In the genomic region with DNA sequence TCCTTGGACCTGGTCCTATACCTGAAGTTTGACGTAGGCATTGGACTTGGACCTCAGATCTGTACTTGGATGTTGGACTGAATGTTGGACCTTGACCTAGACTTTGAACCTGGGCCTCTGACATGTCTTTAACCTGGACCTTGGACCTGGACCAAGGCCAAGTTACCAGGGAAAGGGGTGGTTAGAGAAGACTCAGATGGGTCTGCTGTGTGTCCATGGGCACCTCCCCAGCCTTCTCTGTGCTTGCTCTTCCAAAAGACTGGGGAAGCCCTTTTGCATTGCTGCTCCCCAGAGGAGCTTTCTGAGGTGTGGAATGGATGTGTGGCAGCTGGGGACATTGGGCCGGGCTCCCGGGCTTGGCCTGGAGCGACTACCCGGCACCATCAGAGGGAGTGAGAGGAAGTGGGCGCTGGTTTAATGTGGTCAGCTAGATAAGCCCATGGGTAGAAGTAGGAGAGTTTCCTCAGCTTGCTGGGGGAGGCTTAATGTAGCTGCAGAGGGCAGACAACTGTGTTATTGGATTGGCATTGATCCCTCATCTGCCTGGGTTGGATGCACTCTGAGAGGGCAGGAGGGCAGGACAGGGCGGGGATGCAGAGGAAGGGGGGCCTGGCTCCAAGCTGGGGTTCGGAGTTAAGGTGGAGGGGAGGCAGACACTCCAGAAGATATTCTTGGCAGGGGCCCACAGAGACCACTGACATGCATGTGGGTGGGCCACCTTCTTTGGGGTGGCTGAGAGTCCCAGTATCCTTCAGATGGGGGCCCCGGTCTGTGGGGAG, we compare ENCODE assay signal across 1 cellular context.
TF ChIP-seq lines count a peak whose summit lies in the region.

No MANE protein-coding gene starts in this region.

TF ChIP-seq in HCT116, 20 proteins besides CTCF, POLR2A, EP300 and RAD21:
- TF ChIP-seq, protein P1, sequence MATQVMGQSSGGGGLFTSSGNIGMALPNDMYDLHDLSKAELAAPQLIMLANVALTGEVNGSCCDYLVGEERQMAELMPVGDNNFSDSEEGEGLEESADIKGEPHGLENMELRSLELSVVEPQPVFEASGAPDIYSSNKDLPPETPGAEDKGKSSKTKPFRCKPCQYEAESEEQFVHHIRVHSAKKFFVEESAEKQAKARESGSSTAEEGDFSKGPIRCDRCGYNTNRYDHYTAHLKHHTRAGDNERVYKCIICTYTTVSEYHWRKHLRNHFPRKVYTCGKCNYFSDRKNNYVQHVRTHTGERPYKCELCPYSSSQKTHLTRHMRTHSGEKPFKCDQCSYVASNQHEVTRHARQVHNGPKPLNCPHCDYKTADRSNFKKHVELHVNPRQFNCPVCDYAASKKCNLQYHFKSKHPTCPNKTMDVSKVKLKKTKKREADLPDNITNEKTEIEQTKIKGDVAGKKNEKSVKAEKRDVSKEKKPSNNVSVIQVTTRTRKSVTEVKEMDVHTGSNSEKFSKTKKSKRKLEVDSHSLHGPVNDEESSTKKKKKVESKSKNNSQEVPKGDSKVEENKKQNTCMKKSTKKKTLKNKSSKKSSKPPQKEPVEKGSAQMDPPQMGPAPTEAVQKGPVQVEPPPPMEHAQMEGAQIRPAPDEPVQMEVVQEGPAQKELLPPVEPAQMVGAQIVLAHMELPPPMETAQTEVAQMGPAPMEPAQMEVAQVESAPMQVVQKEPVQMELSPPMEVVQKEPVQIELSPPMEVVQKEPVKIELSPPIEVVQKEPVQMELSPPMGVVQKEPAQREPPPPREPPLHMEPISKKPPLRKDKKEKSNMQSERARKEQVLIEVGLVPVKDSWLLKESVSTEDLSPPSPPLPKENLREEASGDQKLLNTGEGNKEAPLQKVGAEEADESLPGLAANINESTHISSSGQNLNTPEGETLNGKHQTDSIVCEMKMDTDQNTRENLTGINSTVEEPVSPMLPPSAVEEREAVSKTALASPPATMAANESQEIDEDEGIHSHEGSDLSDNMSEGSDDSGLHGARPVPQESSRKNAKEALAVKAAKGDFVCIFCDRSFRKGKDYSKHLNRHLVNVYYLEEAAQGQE (IDR thresholded peaks at IDR 0.05; ENCODE audit: low read depth), result no peak
- TF ChIP-seq FOSL1 (IDR thresholded peaks at IDR 0.05; ENCODE audit: low read depth), result no peak
- no peak for TF ChIP-seq YY1 (IDR thresholded peaks at IDR 0.05; ENCODE audit: extremely low read depth, insufficient replicate concordance, low read depth, low read length)
- no peak for TF ChIP-seq EZH2phosphoT487 (IDR thresholded peaks at IDR 0.05; ENCODE audit: borderline replicate concordance)
- no peak for TF ChIP-seq SP1 (IDR thresholded peaks at IDR 0.05; ENCODE audit: low read depth)
- no peak for TF ChIP-seq EGR1 (IDR thresholded peaks at IDR 0.05; ENCODE audit: low read depth)
- no peak for TF ChIP-seq SIN3A (IDR thresholded peaks at IDR 0.05; ENCODE audit: low read depth)
- TF ChIP-seq, protein P2, sequence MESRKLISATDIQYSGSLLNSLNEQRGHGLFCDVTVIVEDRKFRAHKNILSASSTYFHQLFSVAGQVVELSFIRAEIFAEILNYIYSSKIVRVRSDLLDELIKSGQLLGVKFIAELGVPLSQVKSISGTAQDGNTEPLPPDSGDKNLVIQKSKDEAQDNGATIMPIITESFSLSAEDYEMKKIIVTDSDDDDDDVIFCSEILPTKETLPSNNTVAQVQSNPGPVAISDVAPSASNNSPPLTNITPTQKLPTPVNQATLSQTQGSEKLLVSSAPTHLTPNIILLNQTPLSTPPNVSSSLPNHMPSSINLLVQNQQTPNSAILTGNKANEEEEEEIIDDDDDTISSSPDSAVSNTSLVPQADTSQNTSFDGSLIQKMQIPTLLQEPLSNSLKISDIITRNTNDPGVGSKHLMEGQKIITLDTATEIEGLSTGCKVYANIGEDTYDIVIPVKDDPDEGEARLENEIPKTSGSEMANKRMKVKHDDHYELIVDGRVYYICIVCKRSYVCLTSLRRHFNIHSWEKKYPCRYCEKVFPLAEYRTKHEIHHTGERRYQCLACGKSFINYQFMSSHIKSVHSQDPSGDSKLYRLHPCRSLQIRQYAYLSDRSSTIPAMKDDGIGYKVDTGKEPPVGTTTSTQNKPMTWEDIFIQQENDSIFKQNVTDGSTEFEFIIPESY (IDR thresholded peaks at IDR 0.05; ENCODE audit: extremely low read depth, insufficient replicate concordance, low read length), result no peak
- no peak for TF ChIP-seq TCF7L2 (IDR thresholded peaks at IDR 0.05; ENCODE audit: borderline replicate concordance, extremely low read depth, insufficient read depth, insufficient read length)
- TF ChIP-seq CBX3 (IDR thresholded peaks at IDR 0.05; ENCODE audit: low read depth), result no peak
